Comparison of ENCODE assay signal across 6 cellular contexts in the genomic region with DNA sequence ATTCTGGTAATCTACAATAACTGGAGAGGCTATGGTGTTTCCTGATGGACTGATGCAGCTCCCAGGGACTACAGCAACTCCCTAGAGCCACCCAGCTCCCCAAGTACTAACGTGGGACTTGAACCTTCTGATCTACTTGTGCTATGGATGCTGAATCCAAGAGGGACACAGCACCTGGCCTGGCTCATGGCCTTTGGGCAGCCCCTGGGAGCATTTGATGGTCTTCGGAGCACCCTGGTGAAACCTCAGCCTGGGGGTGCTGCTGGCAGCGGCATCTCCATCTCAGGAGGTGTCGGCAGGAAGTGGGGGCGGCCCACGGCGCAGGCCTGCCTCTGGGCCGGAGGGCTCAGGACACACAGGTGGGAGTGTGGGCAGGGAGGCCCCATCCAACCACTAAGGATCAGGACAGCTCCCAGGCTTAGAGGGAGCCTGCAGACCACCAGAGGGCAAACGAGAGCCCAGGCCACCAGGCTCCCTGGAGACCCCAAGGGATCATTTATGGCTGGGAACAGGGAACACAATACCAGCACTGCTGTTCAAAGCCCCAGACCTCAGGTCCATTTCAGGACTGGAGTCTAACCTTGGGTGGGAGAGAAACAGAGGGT. TPM values are rescaled to one million over a fixed set of nuclear protein-coding genes. Genes with fewer than 3 reads are reported as not detected.
DNase-seq lines count a peak whose midpoint lies in the region; FAIRE-seq and TF ChIP-seq lines count a peak whose summit lies in the region.

No MANE protein-coding gene starts in this region.

- TF ChIP-seq POLR2A in H54 (IDR thresholded peaks at IDR 0.05; ENCODE audit: low read depth, low read length): peak; percentile 12; the same call in 1 of the 2 replicates

- H3K27me3 Mint-ChIP-seq in brain: no peaks in the 10 kb centered on the region

- FAIRE-seq in H54 (lab: Jason Lieb, UNC): no peak

- H4K20me1 ChIP-seq in MM.1S (ENCODE audit: insufficient read depth, low read length): no peaks in the 10 kb centered on the region

- H3K79me2 ChIP-seq in parathyroid adenoma: peaks cover 9% of the 10 kb centered on the region
- H3K79me2 ChIP-seq in MM.1S (ENCODE audit: low read length): peaks cover 63% of the 10 kb centered on the region

- H3K4me3 ChIP-seq in parathyroid adenoma (ENCODE audit: low read depth, low read length) (no peak overlapping the region), MM.1S (ENCODE audit: low read length) (no peak overlapping the region)

- H3K4me1 ChIP-seq in parathyroid adenoma: peaks cover 11% of the 10 kb centered on the region
- H3K4me1 ChIP-seq in MM.1S (ENCODE audit: low read length): peaks cover 23% of the 10 kb centered on the region

- H2AFZ ChIP-seq in parathyroid adenoma: no peak overlapping the region
- H2AFZ ChIP-seq in MM.1S (ENCODE audit: low read length): no peak overlapping the region

- H3F3A ChIP-seq in MM.1S (ENCODE audit: insufficient read depth, low read length): peaks cover 16% of the 10 kb centered on the region

- H3K4me1 Mint-ChIP-seq in brain: peaks cover 81% of the 10 kb centered on the region

- H3K36me3 ChIP-seq in parathyroid adenoma (ENCODE audit: control insufficient read depth, insufficient read depth, low read length) (no peaks in the 10 kb centered on the region), MM.1S (replicated peaks; ENCODE audit: insufficient read depth, low read length) (no peaks in the 10 kb centered on the region)

- H3K36me3 Mint-ChIP-seq in brain: peaks cover 41% of the 10 kb centered on the region

- H3K9me3 ChIP-seq in parathyroid adenoma (ENCODE audit: control insufficient read depth, low read length) (no peaks in the 10 kb centered on the region), MM.1S (replicated peaks; ENCODE audit: insufficient read depth, low read length) (no peaks in the 10 kb centered on the region)

- H3K27ac ChIP-seq in parathyroid adenoma (peak overlapping the region; percentile 19), MM.1S (ENCODE audit: low read length) (no peak overlapping the region)

- TF ChIP-seq CTCF in brain (conservative IDR thresholded peaks at IDR 0.05) (peak; percentile 34 to 53), parathyroid adenoma (IDR thresholded peaks at IDR 0.05) (no peak), MM.1S (IDR thresholded peaks at IDR 0.05; ENCODE audit: low read length) (no peak)

- no peaks in the 10 kb centered on the region for H3K9me3 Mint-ChIP-seq in brain

- H3K9ac ChIP-seq in parathyroid adenoma (no peak overlapping the region), MM.1S (ENCODE audit: low read length) (no peak overlapping the region)

- peak overlapping the region in 3 of 5 experiments; percentile 90 to 92 (median 91) for H3K27ac Mint-ChIP-seq in brain

- DNase-seq in H54 (ENCODE audit: insufficient read length, low spot score): no peak
- no peak for DNase-seq in NK-92 (lab: John Stamatoyannopoulos, UW; ENCODE audit: unreplicated experiment)
- DNase-seq in MM.1S: no peak
- no peak for DNase-seq in stimulated activated naive CD4-positive, alpha-beta T cell treated with Interleukin-2 at 50 U/mL for 16 hours (lab: John Stamatoyannopoulos, UW)

- H3K27me3 ChIP-seq in parathyroid adenoma (ENCODE audit: control insufficient read depth, insufficient read depth, low read length): no peaks in the 10 kb centered on the region
- no peaks in the 10 kb centered on the region for H3K27me3 ChIP-seq in MM.1S (replicated peaks; ENCODE audit: insufficient read depth, low read length)

- H3K4me2 ChIP-seq in parathyroid adenoma (ENCODE audit: low read length) (no peak overlapping the region), MM.1S (ENCODE audit: low read depth, low read length) (no peak overlapping the region)

- H3K4me3 Mint-ChIP-seq in brain: peak overlapping the region in 1 of 5 experiments; percentile 55

- no peaks in the 10 kb centered on the region for H3K9me2 ChIP-seq in MM.1S (replicated peaks; ENCODE audit: insufficient read depth, low read length)

RNA-seq across cellular contexts. Expression of a gene that starts 8.7 kb away (rescaled TPM):
- polyA plus RNA-seq in brain (ENCODE audit: insufficient read depth, low read depth, low replicate concordance): 43.9 TPM

RNA-seq across cellular contexts. Expression of a gene that starts 25.2 kb away (rescaled TPM):
- polyA plus RNA-seq in brain (ENCODE audit: insufficient read depth, low read depth, low replicate concordance): 9.5 TPM

RNA-seq across cellular contexts. Expression of a gene that starts 47.3 kb away (rescaled TPM):
- polyA plus RNA-seq in brain (ENCODE audit: insufficient read depth, low read depth, low replicate concordance): 20.4 TPM

RNA-seq across cellular contexts. Expression of a gene that starts 54.8 kb away (rescaled TPM):
- 58.2 TPM for polyA plus RNA-seq in brain (ENCODE audit: insufficient read depth, low read depth, low replicate concordance)

RNA-seq across cellular contexts. Expression of a gene that starts 59.3 kb away (rescaled TPM):
- 59.7 TPM for polyA plus RNA-seq in brain (ENCODE audit: insufficient read depth, low read depth, low replicate concordance)

Comparison
In these comparisons a context has a peak if more than half of its experiments do, and no peak if none do; other contexts are left out.
1. CTCF ChIP-seq: peak in brain (2 of 2); none in parathyroid adenoma (single experiment) and MM.1S (single experiment).